Comparison of ENCODE assay signal across 8 cellular contexts in genomic region chr6:20534295-20534897, GRCh38. TPM values are rescaled to one million over a fixed set of nuclear protein-coding genes. Genes with fewer than 3 reads are reported as not detected.
DNase-seq lines count a peak whose midpoint lies in the region; ATAC-seq and TF ChIP-seq lines count a peak whose summit lies in the region.

CDKAL1 (plus strand) TSS chr6:20534457; CDS start chr6:20546351, 11,894 bp downstream.

- TF ChIP-seq CTCF in osteocyte (IDR thresholded peaks at IDR 0.05) = no peak

- H3K4me1 ChIP-seq in thymus (ENCODE audit: control insufficient read depth, insufficient read depth, low read length) = peaks cover 4% of the 10 kb centered on the region

- intact Hi-C loops in head of caudate nucleus (cut with DNase I) = no loop called here

- peak within 1 kb of the TSS; percentile 94 for H3K4me3 Mint-ChIP-seq in osteocyte (ENCODE audit: unreplicated experiment)

- H3K36me3 Mint-ChIP-seq in activated naive CD4-positive, alpha-beta T cell treated with anti-CD3 and anti-CD28 coated beads, Interleukin-2, amount 50 U/mL, for 72 hours = peaks cover 8 to 24% of the 10 kb centered on the region in 2 donors
- peaks cover 9% of the 10 kb centered on the region for H3K36me3 Mint-ChIP-seq in osteocyte (ENCODE audit: unreplicated experiment)

- H3K4me3 ChIP-seq in GM08714 (ENCODE audit: low read length) (peak within 1 kb of the TSS; percentile 94), thymus (ENCODE audit: low read length) (peak within 1 kb of the TSS; percentile 74)

- H3K9me3 ChIP-seq in thymus (ENCODE audit: control insufficient read depth) = no peaks in the 10 kb centered on the region

- WGBS in thymus = under 1% methylated on average over 21 of the region's 21 CpGs

- no peaks in the 10 kb centered on the region for H3K27me3 Mint-ChIP-seq in osteocyte (ENCODE audit: unreplicated experiment)

- H3K27me3 ChIP-seq in thymus (ENCODE audit: control insufficient read depth, insufficient read depth) = no peaks in the 10 kb centered on the region

- H3K36me3 ChIP-seq in thymus (ENCODE audit: control insufficient read depth, insufficient read depth) = no peaks in the 10 kb centered on the region

- H3K9me3 Mint-ChIP-seq in activated naive CD4-positive, alpha-beta T cell treated with anti-CD3 and anti-CD28 coated beads, Interleukin-2, amount 50 U/mL, for 72 hours = no peaks in the 10 kb centered on the region
- H3K9me3 Mint-ChIP-seq in osteocyte (ENCODE audit: unreplicated experiment) = no peaks in the 10 kb centered on the region

- peaks cover 19% of the 10 kb centered on the region for H3K4me1 Mint-ChIP-seq in osteocyte (ENCODE audit: unreplicated experiment)

- DNase-seq in NCI-H1092 treated with DMSO at 0.1 percent for 48 hours (lab: John Stamatoyannopoulos, UW) (peak; percentile 84), SKM-1 (lab: John Stamatoyannopoulos, UW; ENCODE audit: unreplicated experiment) (peak; percentile 38), head of caudate nucleus (peak; percentile 60 to 97 (median 92)), osteocyte (ENCODE audit: extremely low spot score, unreplicated experiment) (peak; percentile 93)
- peak; percentile 84 to 93 for DNase-seq in activated naive CD4-positive, alpha-beta T cell treated with anti-CD3 and anti-CD28 coated beads, Interleukin-2, amount 50 U/mL, for 72 hours (ENCODE audit: low spot score in 2 of 2)

- ATAC-seq in HG02610 (IDR thresholded peaks at IDR 0.05; ENCODE audit: unreplicated experiment) = peak; percentile 73
- ATAC-seq in activated naive CD4-positive, alpha-beta T cell treated with anti-CD3 and anti-CD28 coated beads, Interleukin-2, amount 50 U/mL, for 72 hours = peak; percentile 91 to 92

- H3K27ac ChIP-seq in thymus (ENCODE audit: low read depth) = peak within 1 kb of the TSS; percentile 75

- peak within 1 kb of the TSS; percentile 97 to 99 for H3K27ac Mint-ChIP-seq in activated naive CD4-positive, alpha-beta T cell treated with anti-CD3 and anti-CD28 coated beads, Interleukin-2, amount 50 U/mL, for 72 hours
- peak within 1 kb of the TSS; percentile 96 for H3K27ac Mint-ChIP-seq in osteocyte (ENCODE audit: unreplicated experiment)

RNA-seq across cellular contexts. Expression of gene CDKAL1, which starts in this region (rescaled TPM):
- 10 to 100 TPM; 24.5 to 30.3 TPM for total RNA-seq in activated naive CD4-positive, alpha-beta T cell treated with anti-CD3 and anti-CD28 coated beads, Interleukin-2, amount 50 U/mL, for 72 hours
- total RNA-seq in osteocyte = 14.8 and 16.2 TPM in 2 replicates
- polyA plus RNA-seq in thymus = 9.8 TPM

Comparison
In these comparisons a context has a peak if more than half of its experiments do, and no peak if none do; other contexts are left out.
1. Peak in every context shown above with its lines: DNase-seq, ATAC-seq, H3K4me3 ChIP-seq and H3K27ac ChIP-seq.
2. DNase-seq: peak in every context shown above with its lines; median percentile 93 in osteocyte; 92 in head of caudate nucleus; 88 in activated naive CD4-positive, alpha-beta T cell treated with anti-CD3 and anti-CD28 coated beads, Interleukin-2, amount 50 U/mL, for 72 hours; 84 in NCI-H1092 treated with DMSO at 0.1 percent for 48 hours; 38 in SKM-1.